Comparison of ENCODE assay signal across 8 cellular contexts in the genomic region with DNA sequence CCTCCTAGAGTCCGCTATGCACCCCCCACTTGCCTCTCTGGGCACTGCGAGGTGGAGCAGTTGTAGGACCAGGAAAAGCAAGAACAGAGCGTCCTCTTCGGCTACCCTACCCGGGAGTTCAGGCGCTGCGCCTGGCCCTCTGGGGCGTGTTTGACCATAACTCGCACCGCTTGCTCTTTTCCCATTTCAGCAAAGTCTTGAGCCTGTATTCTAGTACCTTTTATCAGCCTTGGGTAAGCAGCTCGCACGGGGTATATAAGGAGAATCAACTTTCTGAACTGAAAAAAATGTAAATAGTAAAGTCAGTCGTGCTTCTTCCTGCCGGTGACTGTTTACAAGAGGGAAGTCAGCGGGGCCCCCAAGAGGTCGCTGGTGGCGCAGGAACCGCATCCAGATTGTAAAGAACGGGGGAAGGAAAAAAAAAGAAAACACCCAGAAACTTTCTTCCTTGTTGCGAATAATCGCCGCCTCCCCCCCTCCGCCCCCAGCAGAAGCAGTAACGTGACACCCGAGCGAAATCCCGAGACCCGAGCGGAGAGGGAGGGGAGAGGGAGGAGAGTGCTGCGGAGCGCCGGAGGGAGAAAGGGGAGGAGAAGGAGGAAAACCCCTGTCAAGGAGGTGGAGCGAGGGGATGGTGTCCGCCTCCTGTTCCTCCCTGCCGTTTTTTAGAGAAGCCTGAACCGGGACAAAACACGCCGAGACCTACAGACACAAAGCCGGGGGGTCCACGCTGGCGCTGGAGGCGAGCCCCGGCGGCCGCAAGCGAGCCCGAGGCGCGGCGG. TPM values are rescaled to one million over a fixed set of nuclear protein-coding genes. Genes with fewer than 3 reads are reported as not detected.
DNase-seq lines count a peak whose midpoint lies in the region; ATAC-seq and TF ChIP-seq lines count a peak whose summit lies in the region.

A gene with protein sequence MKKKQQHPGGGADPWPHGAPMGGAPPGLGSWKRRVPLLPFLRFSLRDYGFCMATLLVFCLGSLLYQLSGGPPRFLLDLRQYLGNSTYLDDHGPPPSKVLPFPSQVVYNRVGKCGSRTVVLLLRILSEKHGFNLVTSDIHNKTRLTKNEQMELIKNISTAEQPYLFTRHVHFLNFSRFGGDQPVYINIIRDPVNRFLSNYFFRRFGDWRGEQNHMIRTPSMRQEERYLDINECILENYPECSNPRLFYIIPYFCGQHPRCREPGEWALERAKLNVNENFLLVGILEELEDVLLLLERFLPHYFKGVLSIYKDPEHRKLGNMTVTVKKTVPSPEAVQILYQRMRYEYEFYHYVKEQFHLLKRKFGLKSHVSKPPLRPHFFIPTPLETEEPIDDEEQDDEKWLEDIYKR (plus strand): TSS at position 668 of the 782 bp plus-strand sequence. CDS start 401 bp downstream, outside the sequence.

- peak; percentile 43 for ATAC-seq in GM19351 (IDR thresholded peaks at IDR 0.05; ENCODE audit: unreplicated experiment)

- no peaks in the 10 kb centered on the region for H3K27me3 ChIP-seq in BJ (ENCODE audit: control insufficient read depth, insufficient read depth, low read length)

- POLR2A ChIA-PET in BJ (lab: Charles Lee), result no interaction called here

- no peaks in the 10 kb centered on the region for H3K36me3 ChIP-seq in BJ (ENCODE audit: control insufficient read depth, insufficient read depth, low read length)

- CTCF ChIA-PET in BJ (lab: Yijun Ruan, JAX), result interaction anchor here (1.3 to 1.7 kb wide), 2 partner anchors 15 to 279 kb away, joined by 4 read pairs; no protein-coding TSS in a partner anchor

- TF ChIP-seq CTCF in BJ (IDR thresholded peaks at IDR 0.05; ENCODE audit: insufficient read depth, low read depth, low read length), result peak; percentile 56

- peak within 1 kb of the TSS; percentile 81 for H3K4me3 ChIP-seq in BJ (ENCODE audit: low read depth, low read length)

- peak; percentile 79 for DNase-seq in BJ (ENCODE audit: low read depth)
- peak; percentile 89 to 90 for DNase-seq in Kasumi-1 (lab: John Stamatoyannopoulos, UW)
- DNase-seq in SW 1271 (lab: John Stamatoyannopoulos, UW), result peak; percentile 68 to 81
- DNase-seq in astrocyte of the hippocampus (ENCODE audit: low read depth, low spot score), result peak; percentile 95
- DNase-seq in hepatic stellate cell (ENCODE audit: low spot score), result peak; percentile 86
- DNase-seq in pulmonary artery endothelial cell (ENCODE audit: low read depth, low spot score), result peak; percentile 8
- no peak for DNase-seq in SHP77 treated with DMSO at 0.1 percent for 48 hours (lab: John Stamatoyannopoulos, UW)

RNA-seq across cellular contexts. Expression of the gene that starts here (rescaled TPM):
- polyA plus RNA-seq in BJ (2011; rRNA removed), result 6.8 and 11.6 TPM in 2 replicates
- polyA minus RNA-seq in BJ (2011; rRNA and poly(A)+ RNA removed), result 6.1 and 11.4 TPM in 2 replicates
- total RNA-seq in pulmonary artery endothelial cell, result 1.6 and 3.4 TPM in 2 replicates
